Comparison of ENCODE assay signal across 8 cellular contexts in the genomic region with DNA sequence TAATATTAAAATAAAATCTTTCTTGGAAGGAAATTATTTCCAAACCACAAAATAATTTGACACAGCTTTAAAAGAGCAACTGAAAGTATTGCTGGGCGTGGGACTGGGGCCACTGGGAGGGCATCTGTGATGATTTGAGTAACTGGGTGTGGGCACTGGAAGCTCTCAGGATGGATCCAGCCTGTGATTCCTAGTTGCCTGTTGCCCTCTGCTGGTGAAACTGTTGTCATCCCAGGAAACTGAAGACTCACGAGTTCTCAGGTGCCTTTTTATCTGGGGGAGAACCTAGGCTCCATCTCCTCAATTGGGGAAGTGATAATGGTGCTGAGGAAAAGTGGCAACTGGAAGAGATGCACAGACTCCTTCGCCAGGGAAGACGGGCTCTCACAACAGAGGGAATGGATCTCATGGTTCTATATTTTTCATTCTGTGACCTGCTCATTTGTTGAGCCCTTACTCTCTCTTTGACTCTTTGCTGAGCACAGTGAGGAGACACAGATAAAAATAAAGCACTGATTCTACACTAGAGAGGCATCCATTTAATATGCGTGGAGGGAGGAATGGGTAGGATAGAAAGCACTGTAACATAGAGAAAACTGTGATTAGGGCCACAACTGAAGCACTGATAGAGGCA.
DNase-seq lines count a peak whose midpoint lies in the region; ATAC-seq and TF ChIP-seq lines count a peak whose summit lies in the region.

No MANE protein-coding gene starts in this region.

- H3K4me3 ChIP-seq in PC-3 (ENCODE audit: low read length) (no peak overlapping the region), colonic mucosa (no peak overlapping the region), liver (ENCODE audit: low read depth in 1 of 3, low read length in 3 of 3) (no peak overlapping the region), suprapubic skin (no peak overlapping the region)

- H3K27me3 ChIP-seq in PC-3 (ENCODE audit: low read length) (no peaks in the 10 kb centered on the region), colonic mucosa (no peaks in the 10 kb centered on the region), liver (ENCODE audit: control insufficient read depth in 4 of 4, insufficient read depth in 4 of 4, low read length in 3 of 4) (no peaks in the 10 kb centered on the region), suprapubic skin (no peaks in the 10 kb centered on the region)

- WGBS in liver, result 52% methylated on average over 5 of the region's 5 CpGs
- 44% methylated on average over 5 of the region's 5 CpGs for WGBS in suprapubic skin

- TF ChIP-seq POLR2A in suprapubic skin (IDR thresholded peaks at IDR 0.05), result no peak

- intact Hi-C loops in PC-3 (cut with micrococcal nuclease), result loop anchor here (1.0 to 5.0 kb wide), 5 partner anchors 66 to 1496 kb away; no protein-coding TSS in a partner anchor
- intact Hi-C loops in colonic mucosa (cut with DNase I), result loop anchor here (5.0 to 10.0 kb wide), 3 partner anchors 86 to 1499 kb away; no protein-coding TSS in a partner anchor
- intact Hi-C loops in natural killer cell (cut with micrococcal nuclease), result no loop called here

- no peak overlapping the region for H3K9ac ChIP-seq in PC-3 (ENCODE audit: low read length)
- no peak overlapping the region for H3K9ac ChIP-seq in colonic mucosa (ENCODE audit: low read depth in 2 of 2, low read length in 2 of 2)
- no peak overlapping the region for H3K9ac ChIP-seq in liver (ENCODE audit: low read depth in 1 of 2, low read length in 2 of 2)

- H3K4me3 Mint-ChIP-seq in natural killer cell, result no peak overlapping the region

- no peak overlapping the region for H3K27ac Mint-ChIP-seq in natural killer cell

- CTCF ChIA-PET in PC-3 (lab: Charles Lee), result interaction anchor here (0.6 to 1.0 kb wide), 3 partner anchors 258 to 1493 kb away, joined by 3 to 4 read pairs (median 3); no protein-coding TSS in a partner anchor

- H4K20me1 ChIP-seq in PC-3 (ENCODE audit: low read length), result no peaks in the 10 kb centered on the region

- H3K27me3 Mint-ChIP-seq in natural killer cell (ENCODE audit: low read depth in 2 of 2), result peaks cover 11 to 12% of the 10 kb centered on the region in 2 donors

- 0 out of 2 replicates have a peak overlapping the region, but pooled peaks have one; percentile 51 for H2AFZ ChIP-seq in PC-3 (ENCODE audit: low read length)

- no peaks in the 10 kb centered on the region for H3K9me2 ChIP-seq in PC-3 (replicated peaks; ENCODE audit: low read length)

- H3F3A ChIP-seq in PC-3 (ENCODE audit: low read length, unreplicated experiment), result no peaks in the 10 kb centered on the region

- H3K9me3 ChIP-seq in PC-3 (ENCODE audit: low read length) (no peaks in the 10 kb centered on the region), colonic mucosa (no peaks in the 10 kb centered on the region), liver (ENCODE audit: control insufficient read depth in 4 of 4, low read length in 3 of 4) (no peaks in the 10 kb centered on the region), suprapubic skin (no peaks in the 10 kb centered on the region)

- H3K36me3 Mint-ChIP-seq in natural killer cell, result no peaks in the 10 kb centered on the region

- no peaks in the 10 kb centered on the region for H3K79me2 ChIP-seq in PC-3 (ENCODE audit: low read length)

- TF ChIP-seq RAD21 in Ishikawa (IDR thresholded peaks at IDR 0.05; ENCODE audit: low read depth) (peak; percentile 93), liver (IDR thresholded peaks at IDR 0.05) (peak; percentile 73 to 82)

- no TSS peak for BruUV-seq in PC-3 (replicated peaks; lab: Mats Ljungman, UMichigan)

- no peak overlapping the region for H3K4me2 ChIP-seq in PC-3 (ENCODE audit: low read length)

- H3K27ac ChIP-seq in PC-3 (ENCODE audit: low read length) (no peak overlapping the region), colonic mucosa (no peak overlapping the region), liver (ENCODE audit: low read depth in 1 of 2, low read length in 2 of 2) (no peak overlapping the region), suprapubic skin (no peak overlapping the region)

- POLR2A ChIA-PET in PC-3 (lab: Charles Lee; ENCODE audit: unreplicated experiment), result no interaction called here

- TF ChIP-seq CTCF in PC-3 (conservative IDR thresholded peaks at IDR 0.05; ENCODE audit: low read depth, low read length) (peak; percentile 88), colonic mucosa (IDR thresholded peaks at IDR 0.05) (peak; percentile 42), liver (IDR thresholded peaks at IDR 0.05; ENCODE audit: low read depth, low read length, missing input control) (peak; percentile 45), suprapubic skin (IDR thresholded peaks at IDR 0.05) (peak; percentile 59 to 66), natural killer cell (IDR thresholded peaks at IDR 0.05) (no peak)

- DNase-seq in DMS79 treated with DMSO at 0.1 percent for 48 hours (lab: John Stamatoyannopoulos, UW) (peak; percentile 75), PC-3 (peak; percentile 84), colonic mucosa (peak; percentile 79), suprapubic skin (ENCODE audit: low spot score in 2 of 2) (peak in 1 of 2 donors; percentile 62), natural killer cell (no peak)

- H3K36me3 ChIP-seq in PC-3 (ENCODE audit: low read depth, low read length) (no peaks in the 10 kb centered on the region), colonic mucosa (no peaks in the 10 kb centered on the region), liver (ENCODE audit: control insufficient read depth in 4 of 4, insufficient read depth in 3 of 4, low read depth in 1 of 4, low read length in 3 of 4) (no peaks in the 10 kb centered on the region), suprapubic skin (no peaks in the 10 kb centered on the region)

- no peak for TF ChIP-seq EP300 in Ishikawa (IDR thresholded peaks at IDR 0.05; ENCODE audit: borderline replicate concordance)
- TF ChIP-seq EP300 in suprapubic skin (IDR thresholded peaks at IDR 0.05), result no peak

- H3K4me1 Mint-ChIP-seq in natural killer cell, result no peaks in the 10 kb centered on the region

- ATAC-seq in PC-3 (peak; percentile 98), natural killer cell (no peak), HG02884 (IDR thresholded peaks at IDR 0.05; ENCODE audit: unreplicated experiment) (no peak)

- H3K4me1 ChIP-seq in PC-3 (ENCODE audit: insufficient read depth, low read length) (no peaks in the 10 kb centered on the region), colonic mucosa (no peaks in the 10 kb centered on the region), liver (ENCODE audit: control insufficient read depth in 4 of 4, insufficient read depth in 4 of 4, low read length in 3 of 4) (no peaks in the 10 kb centered on the region), suprapubic skin (peaks cover 9% of the 10 kb centered on the region)

- no peaks in the 10 kb centered on the region for H3K9me3 Mint-ChIP-seq in natural killer cell

TF ChIP-seq in Ishikawa, 13 proteins besides CTCF, POLR2A, EP300 and RAD21 (continues in another document):
- no peak for TF ChIP-seq CREB1 (IDR thresholded peaks at IDR 0.05; ENCODE audit: low read depth)
- TF ChIP-seq, protein P1, sequence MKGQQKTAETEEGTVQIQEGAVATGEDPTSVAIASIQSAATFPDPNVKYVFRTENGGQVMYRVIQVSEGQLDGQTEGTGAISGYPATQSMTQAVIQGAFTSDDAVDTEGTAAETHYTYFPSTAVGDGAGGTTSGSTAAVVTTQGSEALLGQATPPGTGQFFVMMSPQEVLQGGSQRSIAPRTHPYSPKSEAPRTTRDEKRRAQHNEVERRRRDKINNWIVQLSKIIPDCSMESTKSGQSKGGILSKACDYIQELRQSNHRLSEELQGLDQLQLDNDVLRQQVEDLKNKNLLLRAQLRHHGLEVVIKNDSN (IDR thresholded peaks at IDR 0.05), result no peak

TF ChIP-seq in liver, 16 proteins besides CTCF, POLR2A, EP300 and RAD21 (continues in another document):
- no peak for TF ChIP-seq EGR1 (IDR thresholded peaks at IDR 0.05; ENCODE audit: low read depth in 2 of 2)
- no peak for TF ChIP-seq NR2F2 (IDR thresholded peaks at IDR 0.05)
- TF ChIP-seq, protein P2, sequence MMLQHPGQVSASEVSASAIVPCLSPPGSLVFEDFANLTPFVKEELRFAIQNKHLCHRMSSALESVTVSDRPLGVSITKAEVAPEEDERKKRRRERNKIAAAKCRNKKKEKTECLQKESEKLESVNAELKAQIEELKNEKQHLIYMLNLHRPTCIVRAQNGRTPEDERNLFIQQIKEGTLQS (IDR thresholded peaks at IDR 0.05), result no peak
- TF ChIP-seq, protein P3, sequence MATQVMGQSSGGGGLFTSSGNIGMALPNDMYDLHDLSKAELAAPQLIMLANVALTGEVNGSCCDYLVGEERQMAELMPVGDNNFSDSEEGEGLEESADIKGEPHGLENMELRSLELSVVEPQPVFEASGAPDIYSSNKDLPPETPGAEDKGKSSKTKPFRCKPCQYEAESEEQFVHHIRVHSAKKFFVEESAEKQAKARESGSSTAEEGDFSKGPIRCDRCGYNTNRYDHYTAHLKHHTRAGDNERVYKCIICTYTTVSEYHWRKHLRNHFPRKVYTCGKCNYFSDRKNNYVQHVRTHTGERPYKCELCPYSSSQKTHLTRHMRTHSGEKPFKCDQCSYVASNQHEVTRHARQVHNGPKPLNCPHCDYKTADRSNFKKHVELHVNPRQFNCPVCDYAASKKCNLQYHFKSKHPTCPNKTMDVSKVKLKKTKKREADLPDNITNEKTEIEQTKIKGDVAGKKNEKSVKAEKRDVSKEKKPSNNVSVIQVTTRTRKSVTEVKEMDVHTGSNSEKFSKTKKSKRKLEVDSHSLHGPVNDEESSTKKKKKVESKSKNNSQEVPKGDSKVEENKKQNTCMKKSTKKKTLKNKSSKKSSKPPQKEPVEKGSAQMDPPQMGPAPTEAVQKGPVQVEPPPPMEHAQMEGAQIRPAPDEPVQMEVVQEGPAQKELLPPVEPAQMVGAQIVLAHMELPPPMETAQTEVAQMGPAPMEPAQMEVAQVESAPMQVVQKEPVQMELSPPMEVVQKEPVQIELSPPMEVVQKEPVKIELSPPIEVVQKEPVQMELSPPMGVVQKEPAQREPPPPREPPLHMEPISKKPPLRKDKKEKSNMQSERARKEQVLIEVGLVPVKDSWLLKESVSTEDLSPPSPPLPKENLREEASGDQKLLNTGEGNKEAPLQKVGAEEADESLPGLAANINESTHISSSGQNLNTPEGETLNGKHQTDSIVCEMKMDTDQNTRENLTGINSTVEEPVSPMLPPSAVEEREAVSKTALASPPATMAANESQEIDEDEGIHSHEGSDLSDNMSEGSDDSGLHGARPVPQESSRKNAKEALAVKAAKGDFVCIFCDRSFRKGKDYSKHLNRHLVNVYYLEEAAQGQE (IDR thresholded peaks at IDR 0.05), result no peak
- no peak for TF ChIP-seq FOXA2 (IDR thresholded peaks at IDR 0.05)
- TF ChIP-seq GABPA (IDR thresholded peaks at IDR 0.05 in 1 of 2, conservative IDR thresholded peaks at IDR 0.05 in 1 of 2), result no peak
- TF ChIP-seq TAF1 (conservative IDR thresholded peaks at IDR 0.05), result no peak
- no peak for TF ChIP-seq YY1 (IDR thresholded peaks at IDR 0.05)
- TF ChIP-seq RXRA (IDR thresholded peaks at IDR 0.05), result no peak
- TF ChIP-seq, protein P4, sequence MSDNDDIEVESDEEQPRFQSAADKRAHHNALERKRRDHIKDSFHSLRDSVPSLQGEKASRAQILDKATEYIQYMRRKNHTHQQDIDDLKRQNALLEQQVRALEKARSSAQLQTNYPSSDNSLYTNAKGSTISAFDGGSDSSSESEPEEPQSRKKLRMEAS (IDR thresholded peaks at IDR 0.05), result no peak
- TF ChIP-seq HNF4A (conservative IDR thresholded peaks at IDR 0.05), result no peak
- no peak for TF ChIP-seq HNF4G (IDR thresholded peaks at IDR 0.05)
- TF ChIP-seq JUND (IDR thresholded peaks at IDR 0.05), result no peak
